In genomic region chr9:34760196-34761040, GRCh38 we compare ENCODE assay signal across 8 cellular contexts. TPM values are rescaled to one million over a fixed set of nuclear protein-coding genes. Genes with fewer than 3 reads are reported as not detected.
DNase-seq lines count a peak whose midpoint lies in the region; TF ChIP-seq lines count a peak whose summit lies in the region.
"Not testable (repeated sequence)": the region's sequence is repeated elsewhere in the genome, so short reads cannot be mapped to it uniquely, and the experiment has no call there.

No MANE protein-coding gene starts in this region.

- not testable (repeated sequence) for H3K36me3 ChIP-seq in Peyer's patch, tibial nerve

- TF ChIP-seq EP300 in tibial nerve (IDR thresholded peaks at IDR 0.05): not testable (repeated sequence)

- not testable (repeated sequence) for H3K4me3 ChIP-seq in Peyer's patch
- H3K4me3 ChIP-seq in tibial nerve: peak overlapping the region in 1 of 4 donors; percentile 3

- not testable (repeated sequence) for H3K27me3 ChIP-seq in Peyer's patch, tibial nerve

- peak in 5 of 6 experiments; percentile 6 to 43 (median 41) for TF ChIP-seq CTCF in Peyer's patch (IDR thresholded peaks at IDR 0.05)
- TF ChIP-seq CTCF in tibial nerve (IDR thresholded peaks at IDR 0.05): peak in 4 of 5 experiments; percentile 33 to 51 (median 41)

- TF ChIP-seq POLR2A in Peyer's patch (IDR thresholded peaks at IDR 0.05); tibial nerve (IDR thresholded peaks at IDR 0.05): not testable (repeated sequence)

- 28 to 36% methylated on average over 26 to 32 of the region's 32 CpGs for WGBS in tibial nerve, 2 donors

- not testable (repeated sequence) for H3K27ac ChIP-seq in Peyer's patch, tibial nerve

- intact Hi-C loops in posterior cingulate gyrus (cut with DNase I): loop anchor here (5.0 kb wide), 1 partner anchor 232 kb away; no protein-coding TSS in a partner anchor

- not testable (repeated sequence) for H3K9me3 ChIP-seq in Peyer's patch
- peaks cover 0 to 12% (median 0%) of the 10 kb centered on the region in 4 donors for H3K9me3 ChIP-seq in tibial nerve

- DNase-seq in ELF-1 (ENCODE audit: low read depth, low spot score) (peak; percentile 76), Kasumi-1 (lab: John Stamatoyannopoulos, UW) (peak; percentile 54 to 67), Peyer's patch (peak in 1 of 3 donors; percentile 56), cerebellar cortex (ENCODE audit: low spot score) (peak; percentile 12), iPS DF 4.7 (ENCODE audit: extremely low read depth, low spot score) (peak; percentile 19), posterior cingulate gyrus (peak; percentile 45 to 95 (median 70))
- peak; percentile 4 to 29 (median 14) for DNase-seq in activated CD8-positive, alpha-beta memory T cell treated with anti-CD3 and anti-CD28 coated beads for 48 hours (ENCODE audit: low read depth in 2 of 3, low spot score in 2 of 3)
- DNase-seq in tibial nerve (ENCODE audit: low spot score in 2 of 2): not testable (repeated sequence)

- not testable (repeated sequence) for H3K4me1 ChIP-seq in Peyer's patch
- peaks cover 0 to 14% (median 0%) of the 10 kb centered on the region in 4 donors for H3K4me1 ChIP-seq in tibial nerve

RNA-seq across cellular contexts. Expression of gene CCL21, which starts 50.5 kb away (rescaled TPM):
- total RNA-seq in Peyer's patch (10 to 100 TPM; 54.7 to 85.2 (median 70.3) TPM), tibial nerve (10 to 100 TPM in 1 of 4 donors, 1 to 10 TPM in 3; 4.6 to 14.0 (median 8.6) TPM)
